Comparison of ENCODE assay signal across 18 cellular contexts in genomic region chr17:81644976-81645952, GRCh38. TPM values are rescaled to one million over a fixed set of nuclear protein-coding genes. Genes with fewer than 3 reads are reported as not detected.
DNase-seq lines count a peak whose midpoint lies in the region; ATAC-seq, FAIRE-seq and TF ChIP-seq lines count a peak whose summit lies in the region.
"Had no signal": no experiment of that assay in that cellular context is flagged by ENCODE, and none has a peak within 500 bp of the region (broad histone marks: within the 10 kb centered on the region; RNA-seq: fewer than 3 reads in every experiment).

No MANE protein-coding gene starts in this region.

- intact Hi-C loops in HepG2 (cut with micrococcal nuclease; ENCODE audit: unreplicated experiment) = no loop called here
- intact Hi-C loops in esophagus squamous epithelium (cut with DNase I) = no loop called here

- H3K27ac ChIP-seq in HepG2 (ENCODE audit: extremely low read length, insufficient read depth, low read length) (no peak overlapping the region), esophagus squamous epithelium (no peak overlapping the region), neural progenitor cell (no peak overlapping the region)
- H3K27ac ChIP-seq: SJCRH30 had no signal

- in situ Hi-C loops in HepG2 (cut with HindIII; ENCODE audit: extremely low pct_ligation_motif_present, low pct_unique_long_range_greater_than_20kb) = no loop called here

- TF ChIP-seq POLR2A in HepG2 (IDR thresholded peaks at IDR 0.05; ENCODE audit: insufficient read depth in 1 of 2, low read depth in 2 of 2, low read length in 2 of 2) = no peak
- TF ChIP-seq POLR2A in esophagus squamous epithelium (IDR thresholded peaks at IDR 0.05) = no peak

- no peaks in the 10 kb centered on the region for H3K4me1 ChIP-seq in HepG2 (ENCODE audit: insufficient read depth, low read length)
- peaks cover 4 to 25% (median 11%) of the 10 kb centered on the region in 3 donors for H3K4me1 ChIP-seq in esophagus squamous epithelium
- no peaks in the 10 kb centered on the region for H3K4me1 ChIP-seq in neural progenitor cell
- H3K4me1 ChIP-seq: SJCRH30 had no signal

- TF ChIP-seq CTCF in HepG2 (CRISPR knock-in tag; IDR thresholded peaks at IDR 0.05) (no peak), esophagus squamous epithelium (IDR thresholded peaks at IDR 0.05) (no peak), mesothelial cell of epicardium (IDR thresholded peaks at IDR 0.05; ENCODE audit: unreplicated experiment) (no peak), neural progenitor cell (IDR thresholded peaks at IDR 0.05) (no peak)

- H3K36me3 Mint-ChIP-seq in mesothelial cell of epicardium = peaks cover 2% of the 10 kb centered on the region
- H3K36me3 Mint-ChIP-seq in neural progenitor cell = no peaks in the 10 kb centered on the region

- BruUV-seq in HepG2 (replicated peaks; lab: Mats Ljungman, UMichigan) = no TSS peak

- no peaks in the 10 kb centered on the region for H3K9me3 Mint-ChIP-seq in mesothelial cell of epicardium
- H3K9me3 Mint-ChIP-seq in neural progenitor cell = peaks cover 3% of the 10 kb centered on the region

- H4K20me1 ChIP-seq in HepG2 (ENCODE audit: insufficient read depth, low read length) (no peaks in the 10 kb centered on the region), neural progenitor cell (ENCODE audit: low read depth) (no peaks in the 10 kb centered on the region)

- no peak overlapping the region for H3K4me3 ChIP-seq in HepG2 (replicated peaks in 1 of 3; ENCODE audit: insufficient read depth in 1 of 3, low read depth in 2 of 3, low read length in 3 of 3)
- no peak overlapping the region for H3K4me3 ChIP-seq in esophagus squamous epithelium
- H3K4me3 ChIP-seq in neural progenitor cell = no peak overlapping the region
- H3K4me3 ChIP-seq: SJCRH30 had no signal

- H3K27ac Mint-ChIP-seq in mesothelial cell of epicardium (no peak overlapping the region), neural progenitor cell (no peak overlapping the region)

- H3K4me2 ChIP-seq in HepG2 (ENCODE audit: low read depth, low read length) = no peak overlapping the region
- no peak overlapping the region for H3K4me2 ChIP-seq in neural progenitor cell

- H3K9me3 ChIP-seq in HepG2 (ENCODE audit: low read length) = peaks cover 6% of the 10 kb centered on the region; the same call in 1 of the 2 replicates
- H3K9me3 ChIP-seq in esophagus squamous epithelium = peaks cover 0 to 8% (median 0%) of the 10 kb centered on the region in 3 donors
- no peaks in the 10 kb centered on the region for H3K9me3 ChIP-seq in neural progenitor cell (ENCODE audit: low read depth)
- H3K9me3 ChIP-seq: SJCRH30 had no signal

- CTCF ChIA-PET in HepG2 (lab: Yijun Ruan, JAX; ENCODE audit: low intra/inter-chr PET ratio, low total read pairs) = no interaction called here

- 0 out of 5 replicates have a peak, but pooled peaks cover 0 to 13% of the 10 kb centered on the region in 2 experiments for H3K27me3 ChIP-seq in HepG2 (ENCODE audit: control insufficient read depth in 1 of 2, insufficient read depth in 2 of 2, low read length in 2 of 2)
- H3K27me3 ChIP-seq in esophagus squamous epithelium = peaks cover 0 to 37% (median 8%) of the 10 kb centered on the region in 4 donors
- peaks cover 19% of the 10 kb centered on the region for H3K27me3 ChIP-seq in neural progenitor cell
- H3K27me3 ChIP-seq: SJCRH30 had no signal

- H3K79me2 ChIP-seq in HepG2 (ENCODE audit: insufficient read depth, low read length) (no peaks in the 10 kb centered on the region), neural progenitor cell (ENCODE audit: low read depth) (no peaks in the 10 kb centered on the region)

- no peaks in the 10 kb centered on the region for H3F3A ChIP-seq in neural progenitor cell (ENCODE audit: low read depth)

- TF ChIP-seq EP300 in HepG2 (IDR thresholded peaks at IDR 0.05; ENCODE audit: low read depth in 2 of 2, low read length in 2 of 2) (no peak), HepG2 (CRISPR knock-in tag; IDR thresholded peaks at IDR 0.05; ENCODE audit: borderline replicate concordance) (no peak)

- POLR2A ChIA-PET in HepG2 (lab: Yijun Ruan, JAX) = no interaction called here

- H3K9ac ChIP-seq in HepG2 (ENCODE audit: insufficient read depth, low read depth, low read length) (no peak overlapping the region), neural progenitor cell (no peak overlapping the region)

- peak; percentile 9 for ATAC-seq in HepG2

- no peaks in the 10 kb centered on the region for H3K27me3 Mint-ChIP-seq in mesothelial cell of epicardium (ENCODE audit: low read depth)
- peaks cover 20% of the 10 kb centered on the region for H3K27me3 Mint-ChIP-seq in neural progenitor cell (ENCODE audit: insufficient read depth, low read depth)

- H3K4me1 Mint-ChIP-seq in mesothelial cell of epicardium (no peaks in the 10 kb centered on the region), neural progenitor cell (peaks cover 2% of the 10 kb centered on the region)

- H2AFZ ChIP-seq in HepG2 (ENCODE audit: low read length) (no peak overlapping the region), neural progenitor cell (replicated peaks) (no peak overlapping the region)

- 53% methylated on average over 20 of the region's 29 CpGs for WGBS in HepG2 (ENCODE audit: low lambda C conversion rate)
- 81 to 83% methylated on average over 14 to 19 of the region's 29 CpGs for whole genome bisulfite sequencing in esophagus squamous epithelium, 2 donors

- no peak for FAIRE-seq in HepG2 (lab: Jason Lieb, UNC)
- FAIRE-seq: H54 had no signal

- H3K36me3 ChIP-seq in HepG2 (replicated peaks in 1 of 2; ENCODE audit: control insufficient read depth in 1 of 2, insufficient read depth in 2 of 2, low read length in 2 of 2) (no peaks in the 10 kb centered on the region), esophagus squamous epithelium (no peaks in the 10 kb centered on the region), neural progenitor cell (no peaks in the 10 kb centered on the region)
- H3K36me3 ChIP-seq: SJCRH30 had no signal

- TF ChIP-seq RAD21 in HepG2 (CRISPR knock-in tag; IDR thresholded peaks at IDR 0.05) = no peak

- H3K4me3 Mint-ChIP-seq in mesothelial cell of epicardium (no peak overlapping the region), neural progenitor cell (no peak overlapping the region)

- peak; percentile 9 for DNase-seq in SKM-1 treated with dmso at 0.1 percent for 144 hours (lab: John Stamatoyannopoulos, UW; ENCODE audit: unreplicated experiment)
- no peak for DNase-seq in SKM-1 (lab: John Stamatoyannopoulos, UW; ENCODE audit: unreplicated experiment)
- peak; percentile 58 for DNase-seq in SK-N-DZ (ENCODE audit: low spot score)
- no peak for DNase-seq in HepG2 (ENCODE audit: low spot score)
- no peak for DNase-seq in esophagus squamous epithelium (lab: John Stamatoyannopoulos, UW)
- DNase-seq in mesothelial cell of epicardium (ENCODE audit: low spot score in 2 of 2, unreplicated experiment in 2 of 2) = no peak
- no peak for DNase-seq in islet precursor cell
- no peak for DNase-seq in neural progenitor cell (ENCODE audit: low spot score)
- DNase-seq: C1 segment of cervical spinal cord, Karpas-422, MM.1S, NCI-H187, NCI-H748 treated with DMSO at 0.1 percent for 48 hours, OCI-M1, RPMI8226, SJCRH30 had no signal

RNA-seq across cellular contexts. Expression of gene TSPAN10, which starts 8.3 kb away (rescaled TPM):
- not detected in 2 replicates for polyA plus RNA-seq in SK-N-DZ (2014; cell fraction: cytosol; rRNA removed)
- not detected in 2 replicates for polyA plus RNA-seq in SK-N-DZ (2014; cell fraction: nucleus; rRNA removed)
- 0.27 and 0.75 TPM in 2 replicates for total RNA-seq in HepG2 (2016; rRNA removed; fragmentation: Illumina TruSeq; extraction: Trizol)
- not detected in 2 replicates for total RNA-seq in HepG2 (2016; cell fraction: cytosol; rRNA removed; fragmentation: Illumina TruSeq; extraction: Trizol; ENCODE audit: low read depth)
- total RNA-seq in HepG2 (2016; cell fraction: insoluble cytoplasmic fraction; rRNA removed; fragmentation: Illumina TruSeq; extraction: Trizol) = 0.22 and 0.71 TPM in 2 replicates
- total RNA-seq in HepG2 (2016; cell fraction: membrane; rRNA removed; fragmentation: Illumina TruSeq; extraction: Trizol) = 0.21 and 0.25 TPM in 2 replicates
- total RNA-seq in HepG2 (2016; cell fraction: nucleus; rRNA removed; fragmentation: Illumina TruSeq; extraction: Trizol) = 0.53 and 0.78 TPM in 2 replicates
- polyA plus RNA-seq in HepG2 (2011; rRNA removed) = 0.54 and 0.67 TPM in 2 replicates
- 0.23 and 0.59 TPM in 2 replicates for polyA plus RNA-seq in HepG2 (2011; cell fraction: cytosol; rRNA removed)
- polyA plus RNA-seq in HepG2 (2011; cell fraction: nucleus; rRNA removed) = 1.3 and 1.4 TPM in 2 replicates
- 0.69 and 0.90 TPM in 2 replicates for polyA plus RNA-seq in HepG2 (2012)
- polyA plus RNA-seq in HepG2 (2016; cell fraction: cytosol; fragmentation: Illumina TruSeq; extraction: Trizol; ENCODE audit: low read depth) = 0.12 and 0.31 TPM in 2 replicates
- 0.32 and 0.46 TPM in 2 replicates for polyA plus RNA-seq in HepG2 (2016; cell fraction: insoluble cytoplasmic fraction; fragmentation: Illumina TruSeq; extraction: Trizol; ENCODE audit: low read depth)
- 0.22 and 0.23 TPM in 2 replicates for polyA plus RNA-seq in HepG2 (2016; cell fraction: membrane; fragmentation: Illumina TruSeq; extraction: Trizol; ENCODE audit: low read depth)
- 0.91 and 1.2 TPM in 2 replicates for polyA plus RNA-seq in HepG2 (2016; cell fraction: nucleus; fragmentation: Illumina TruSeq; extraction: Trizol; ENCODE audit: insufficient read depth, low read depth)
- 2.7 and 2.8 TPM in 2 replicates for polyA minus RNA-seq in HepG2 (2011; rRNA and poly(A)+ RNA removed; ENCODE audit: low replicate concordance)
- polyA minus RNA-seq in HepG2 (2011; cell fraction: cytosol; rRNA and poly(A)+ RNA removed) = 0.49 and 0.62 TPM in 2 replicates
- polyA minus RNA-seq in HepG2 (2011; cell fraction: nucleus; rRNA and poly(A)+ RNA removed) = 0.87 and 1.5 TPM in 2 replicates
- 1 to 10 TPM in 1 of 4 donors, under 1 TPM in 2, not detected in 1; 0.19 to 2.1 (median 0.72) TPM for total RNA-seq in esophagus squamous epithelium
- total RNA-seq in mesothelial cell of epicardium = 2.9 to 3.7 TPM (median 3.1 TPM) in 3 replicates
- 0.93 and 2.2 TPM in 2 replicates for total RNA-seq in neural progenitor cell (ENCODE audit: low replicate concordance)

RNA-seq across cellular contexts. Expression of gene NPLOC4, which starts 8.4 kb away (rescaled TPM):
- polyA plus RNA-seq in SK-N-DZ (2014; cell fraction: cytosol; rRNA removed) = 51.7 and 56.5 TPM in 2 replicates
- polyA plus RNA-seq in SK-N-DZ (2014; cell fraction: nucleus; rRNA removed) = 51.3 and 76.8 TPM in 2 replicates
- total RNA-seq in HepG2 (2016; rRNA removed; fragmentation: Illumina TruSeq; extraction: Trizol) (57.0 and 64.7 TPM in 2 replicates), esophagus squamous epithelium (10 to 100 TPM; 49.0 to 80.9 (median 62.4) TPM), mesothelial cell of epicardium (93.3 to 102 TPM (median 94.5 TPM) in 3 replicates), neural progenitor cell (ENCODE audit: low replicate concordance) (44.1 and 58.7 TPM in 2 replicates)
- 21.7 and 30.6 TPM in 2 replicates for total RNA-seq in HepG2 (2016; cell fraction: cytosol; rRNA removed; fragmentation: Illumina TruSeq; extraction: Trizol; ENCODE audit: low read depth)
- 49.8 and 63.0 TPM in 2 replicates for total RNA-seq in HepG2 (2016; cell fraction: insoluble cytoplasmic fraction; rRNA removed; fragmentation: Illumina TruSeq; extraction: Trizol)
- total RNA-seq in HepG2 (2016; cell fraction: membrane; rRNA removed; fragmentation: Illumina TruSeq; extraction: Trizol) = 66.9 and 73.6 TPM in 2 replicates
- 43.4 and 46.0 TPM in 2 replicates for total RNA-seq in HepG2 (2016; cell fraction: nucleus; rRNA removed; fragmentation: Illumina TruSeq; extraction: Trizol)
- polyA plus RNA-seq in HepG2 (2011; rRNA removed) = 95.3 and 97.0 TPM in 2 replicates
- polyA plus RNA-seq in HepG2 (2011; cell fraction: cytosol; rRNA removed) = 69.9 and 79.4 TPM in 2 replicates
- 144 and 145 TPM in 2 replicates for polyA plus RNA-seq in HepG2 (2011; cell fraction: nucleus; rRNA removed)
- polyA plus RNA-seq in HepG2 (2012) = 35.2 and 49.4 TPM in 2 replicates
- 14.0 and 18.8 TPM in 2 replicates for polyA plus RNA-seq in HepG2 (2016; cell fraction: cytosol; fragmentation: Illumina TruSeq; extraction: Trizol; ENCODE audit: low read depth)
- polyA plus RNA-seq in HepG2 (2016; cell fraction: insoluble cytoplasmic fraction; fragmentation: Illumina TruSeq; extraction: Trizol; ENCODE audit: low read depth) = 48.3 and 63.0 TPM in 2 replicates
- 38.6 and 39.0 TPM in 2 replicates for polyA plus RNA-seq in HepG2 (2016; cell fraction: membrane; fragmentation: Illumina TruSeq; extraction: Trizol; ENCODE audit: low read depth)
- 78.2 and 87.8 TPM in 2 replicates for polyA plus RNA-seq in HepG2 (2016; cell fraction: nucleus; fragmentation: Illumina TruSeq; extraction: Trizol; ENCODE audit: insufficient read depth, low read depth)
- polyA minus RNA-seq in HepG2 (2011; rRNA and poly(A)+ RNA removed; ENCODE audit: low replicate concordance) = 142 and 211 TPM in 2 replicates
- 69.4 and 73.4 TPM in 2 replicates for polyA minus RNA-seq in HepG2 (2011; cell fraction: cytosol; rRNA and poly(A)+ RNA removed)
- 51.9 and 56.3 TPM in 2 replicates for polyA minus RNA-seq in HepG2 (2011; cell fraction: nucleus; rRNA and poly(A)+ RNA removed)

RNA-seq across cellular contexts. Expression of gene PDE6G, which starts 11.1 kb away (rescaled TPM):
- 0.48 and 1.2 TPM in 2 replicates for polyA plus RNA-seq in SK-N-DZ (2014; cell fraction: cytosol; rRNA removed)
- polyA plus RNA-seq in SK-N-DZ (2014; cell fraction: nucleus; rRNA removed) = not detected in 2 replicates
- total RNA-seq in HepG2 (2016; rRNA removed; fragmentation: Illumina TruSeq; extraction: Trizol) (1.0 and 1.4 TPM in 2 replicates), esophagus squamous epithelium (not detected), mesothelial cell of epicardium (0.59 to 1.4 TPM (median 1.00 TPM) in 3 replicates), neural progenitor cell (ENCODE audit: low replicate concordance) (not detected in 2 replicates)
- total RNA-seq in HepG2 (2016; cell fraction: cytosol; rRNA removed; fragmentation: Illumina TruSeq; extraction: Trizol; ENCODE audit: low read depth) = 0.44 and 1.4 TPM in 2 replicates
- total RNA-seq in HepG2 (2016; cell fraction: insoluble cytoplasmic fraction; rRNA removed; fragmentation: Illumina TruSeq; extraction: Trizol) = 0.83 and 1.7 TPM in 2 replicates
- total RNA-seq in HepG2 (2016; cell fraction: membrane; rRNA removed; fragmentation: Illumina TruSeq; extraction: Trizol) = 1.2 and 1.4 TPM in 2 replicates
- total RNA-seq in HepG2 (2016; cell fraction: nucleus; rRNA removed; fragmentation: Illumina TruSeq; extraction: Trizol) = 1.0 TPM in 1 of 2 replicates, not detected in the other
- polyA plus RNA-seq in HepG2 (2011; rRNA removed) = 4.9 and 6.7 TPM in 2 replicates
- polyA plus RNA-seq in HepG2 (2011; cell fraction: cytosol; rRNA removed) = 4.9 and 5.2 TPM in 2 replicates
- 1.3 and 2.0 TPM in 2 replicates for polyA plus RNA-seq in HepG2 (2011; cell fraction: nucleus; rRNA removed)
- polyA plus RNA-seq in HepG2 (2012) = 1.8 and 3.1 TPM in 2 replicates
- polyA plus RNA-seq in HepG2 (2016; cell fraction: cytosol; fragmentation: Illumina TruSeq; extraction: Trizol; ENCODE audit: low read depth) = 1.1 and 1.3 TPM in 2 replicates
- 1.9 and 2.0 TPM in 2 replicates for polyA plus RNA-seq in HepG2 (2016; cell fraction: insoluble cytoplasmic fraction; fragmentation: Illumina TruSeq; extraction: Trizol; ENCODE audit: low read depth)
- 1.1 TPM in 2 replicates for polyA plus RNA-seq in HepG2 (2016; cell fraction: membrane; fragmentation: Illumina TruSeq; extraction: Trizol; ENCODE audit: low read depth)
- 0.57 and 1.6 TPM in 2 replicates for polyA plus RNA-seq in HepG2 (2016; cell fraction: nucleus; fragmentation: Illumina TruSeq; extraction: Trizol; ENCODE audit: insufficient read depth, low read depth)
- 0.56 and 4.7 TPM in 2 replicates for polyA minus RNA-seq in HepG2 (2011; rRNA and poly(A)+ RNA removed; ENCODE audit: low replicate concordance)
- 0.79 TPM in 1 of 2 replicates, not detected in the other for polyA minus RNA-seq in HepG2 (2011; cell fraction: cytosol; rRNA and poly(A)+ RNA removed)
- 0.26 TPM in 1 of 2 replicates, not detected in the other for polyA minus RNA-seq in HepG2 (2011; cell fraction: nucleus; rRNA and poly(A)+ RNA removed)
- total RNA-seq: NCI-H460 had no signal

RNA-seq across cellular contexts. Expression of gene OXLD1, which starts 21.1 kb away (rescaled TPM):
- 91.7 and 101 TPM in 2 replicates for polyA plus RNA-seq in SK-N-DZ (2014; cell fraction: cytosol; rRNA removed)
- polyA plus RNA-seq in SK-N-DZ (2014; cell fraction: nucleus; rRNA removed) = 118 and 167 TPM in 2 replicates
- total RNA-seq in HepG2 (2016; rRNA removed; fragmentation: Illumina TruSeq; extraction: Trizol) (34.9 and 37.5 TPM in 2 replicates), esophagus squamous epithelium (10 to 100 TPM; 17.6 to 54.5 (median 37.4) TPM), mesothelial cell of epicardium (23.9 to 26.5 TPM (median 25.7 TPM) in 3 replicates), neural progenitor cell (ENCODE audit: low replicate concordance) (11.9 and 51.4 TPM in 2 replicates)
- total RNA-seq in HepG2 (2016; cell fraction: cytosol; rRNA removed; fragmentation: Illumina TruSeq; extraction: Trizol; ENCODE audit: low read depth) = 18.3 and 27.5 TPM in 2 replicates
- 34.8 and 36.8 TPM in 2 replicates for total RNA-seq in HepG2 (2016; cell fraction: insoluble cytoplasmic fraction; rRNA removed; fragmentation: Illumina TruSeq; extraction: Trizol)
- 37.8 and 42.1 TPM in 2 replicates for total RNA-seq in HepG2 (2016; cell fraction: membrane; rRNA removed; fragmentation: Illumina TruSeq; extraction: Trizol)
- total RNA-seq in HepG2 (2016; cell fraction: nucleus; rRNA removed; fragmentation: Illumina TruSeq; extraction: Trizol) = 25.0 and 26.4 TPM in 2 replicates
- polyA plus RNA-seq in HepG2 (2011; rRNA removed) = 27.1 and 40.3 TPM in 2 replicates
- polyA plus RNA-seq in HepG2 (2011; cell fraction: cytosol; rRNA removed) = 26.2 and 44.6 TPM in 2 replicates
- 114 and 127 TPM in 2 replicates for polyA plus RNA-seq in HepG2 (2011; cell fraction: nucleus; rRNA removed)
- polyA plus RNA-seq in HepG2 (2012) = 19.0 and 25.6 TPM in 2 replicates
- polyA plus RNA-seq in HepG2 (2016; cell fraction: cytosol; fragmentation: Illumina TruSeq; extraction: Trizol; ENCODE audit: low read depth) = 14.5 and 20.0 TPM in 2 replicates
- polyA plus RNA-seq in HepG2 (2016; cell fraction: insoluble cytoplasmic fraction; fragmentation: Illumina TruSeq; extraction: Trizol; ENCODE audit: low read depth) = 24.5 and 26.4 TPM in 2 replicates
- 21.9 and 27.2 TPM in 2 replicates for polyA plus RNA-seq in HepG2 (2016; cell fraction: membrane; fragmentation: Illumina TruSeq; extraction: Trizol; ENCODE audit: low read depth)
- 40.3 and 44.2 TPM in 2 replicates for polyA plus RNA-seq in HepG2 (2016; cell fraction: nucleus; fragmentation: Illumina TruSeq; extraction: Trizol; ENCODE audit: insufficient read depth, low read depth)
- 10.9 and 18.2 TPM in 2 replicates for polyA minus RNA-seq in HepG2 (2011; rRNA and poly(A)+ RNA removed; ENCODE audit: low replicate concordance)
- 5.9 and 9.5 TPM in 2 replicates for polyA minus RNA-seq in HepG2 (2011; cell fraction: cytosol; rRNA and poly(A)+ RNA removed)
- polyA minus RNA-seq in HepG2 (2011; cell fraction: nucleus; rRNA and poly(A)+ RNA removed) = 11.2 and 15.5 TPM in 2 replicates

RNA-seq across cellular contexts. Expression of gene CCDC137, which starts 21.3 kb away (rescaled TPM):
- polyA plus RNA-seq in SK-N-DZ (2014; cell fraction: cytosol; rRNA removed) = 29.5 and 37.1 TPM in 2 replicates
- 29.1 and 36.7 TPM in 2 replicates for polyA plus RNA-seq in SK-N-DZ (2014; cell fraction: nucleus; rRNA removed)
- total RNA-seq in HepG2 (2016; rRNA removed; fragmentation: Illumina TruSeq; extraction: Trizol) (34.4 and 39.1 TPM in 2 replicates), esophagus squamous epithelium (10 to 100 TPM; 18.2 to 25.6 (median 21.4) TPM), mesothelial cell of epicardium (16.3 to 19.6 TPM (median 17.5 TPM) in 3 replicates), neural progenitor cell (ENCODE audit: low replicate concordance) (22.4 and 27.8 TPM in 2 replicates)
- 10.7 and 10.8 TPM in 2 replicates for total RNA-seq in HepG2 (2016; cell fraction: cytosol; rRNA removed; fragmentation: Illumina TruSeq; extraction: Trizol; ENCODE audit: low read depth)
- 31.3 and 40.3 TPM in 2 replicates for total RNA-seq in HepG2 (2016; cell fraction: insoluble cytoplasmic fraction; rRNA removed; fragmentation: Illumina TruSeq; extraction: Trizol)
- 16.9 and 19.0 TPM in 2 replicates for total RNA-seq in HepG2 (2016; cell fraction: membrane; rRNA removed; fragmentation: Illumina TruSeq; extraction: Trizol)
- total RNA-seq in HepG2 (2016; cell fraction: nucleus; rRNA removed; fragmentation: Illumina TruSeq; extraction: Trizol) = 20.9 and 21.8 TPM in 2 replicates
- 14.6 and 14.7 TPM in 2 replicates for polyA plus RNA-seq in HepG2 (2011; rRNA removed)
- 10.9 and 12.3 TPM in 2 replicates for polyA plus RNA-seq in HepG2 (2011; cell fraction: cytosol; rRNA removed)
- 18.8 and 20.1 TPM in 2 replicates for polyA plus RNA-seq in HepG2 (2011; cell fraction: nucleus; rRNA removed)
- 15.7 and 20.6 TPM in 2 replicates for polyA plus RNA-seq in HepG2 (2012)
- 6.0 and 6.1 TPM in 2 replicates for polyA plus RNA-seq in HepG2 (2016; cell fraction: cytosol; fragmentation: Illumina TruSeq; extraction: Trizol; ENCODE audit: low read depth)
- 43.6 and 43.8 TPM in 2 replicates for polyA plus RNA-seq in HepG2 (2016; cell fraction: insoluble cytoplasmic fraction; fragmentation: Illumina TruSeq; extraction: Trizol; ENCODE audit: low read depth)
- polyA plus RNA-seq in HepG2 (2016; cell fraction: membrane; fragmentation: Illumina TruSeq; extraction: Trizol; ENCODE audit: low read depth) = 11.4 and 11.7 TPM in 2 replicates
- 75.0 and 87.7 TPM in 2 replicates for polyA plus RNA-seq in HepG2 (2016; cell fraction: nucleus; fragmentation: Illumina TruSeq; extraction: Trizol; ENCODE audit: insufficient read depth, low read depth)
- 4.1 and 5.1 TPM in 2 replicates for polyA minus RNA-seq in HepG2 (2011; rRNA and poly(A)+ RNA removed; ENCODE audit: low replicate concordance)
- polyA minus RNA-seq in HepG2 (2011; cell fraction: cytosol; rRNA and poly(A)+ RNA removed) = 5.1 and 5.5 TPM in 2 replicates
- 7.0 and 8.8 TPM in 2 replicates for polyA minus RNA-seq in HepG2 (2011; cell fraction: nucleus; rRNA and poly(A)+ RNA removed)

Comparison
In these comparisons a context has a peak if more than half of its experiments do, and no peak if none do; other contexts are left out.
1. DNase-seq: peak in SKM-1 treated with dmso at 0.1 percent for 144 hours (single experiment) and SK-N-DZ (single experiment); none in SKM-1 (single experiment), HepG2 (single experiment), esophagus squamous epithelium (single experiment), mesothelial cell of epicardium (0 of 2), islet precursor cell (single experiment) and neural progenitor cell (single experiment).